In genomic region chr3:130108836-130109585, GRCh38 we compare ENCODE assay signal across 10 cellular contexts. TPM values are rescaled to one million over a fixed set of nuclear protein-coding genes. Genes with fewer than 3 reads are reported as not detected.
"Had no signal": no experiment of that assay in that cellular context is flagged by ENCODE, and none has a peak within 500 bp of the region (broad histone marks: within the 10 kb centered on the region; RNA-seq: fewer than 3 reads in every experiment).

No MANE protein-coding gene starts in this region.

RNA-seq across cellular contexts. Expression of gene ALG1L2, which starts 27.4 kb away (rescaled TPM):
- total RNA-seq: liver, mononuclear cell, psoas muscle, sigmoid colon, subcutaneous adipose tissue, suprapubic skin, thoracic aorta had no signal
- polyA plus RNA-seq: liver, mammary epithelial cell, neural cell, psoas muscle, spleen had no signal
